1 cellular context compared by ENCODE assay signal in the genomic region with DNA sequence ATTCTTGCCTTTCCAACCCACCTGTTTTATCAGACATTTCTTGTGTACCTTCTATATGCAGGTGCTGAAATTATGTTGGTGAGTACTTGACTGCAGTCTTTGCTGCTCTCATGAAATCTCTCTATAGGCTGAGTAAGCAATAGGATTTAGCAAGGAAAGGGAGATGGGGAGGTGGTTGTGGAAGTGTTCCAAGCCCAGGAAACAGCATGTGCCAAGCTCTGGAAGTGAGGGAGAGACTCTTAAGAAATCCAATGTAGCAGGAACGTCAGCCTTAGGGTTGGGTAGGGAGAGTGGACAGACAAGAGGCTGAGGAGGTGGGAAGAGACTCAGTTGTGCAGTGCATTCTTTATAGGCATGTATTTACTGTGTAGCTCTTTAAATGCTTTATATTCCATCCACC.
TF ChIP-seq lines count a peak whose summit lies in the region.

No MANE protein-coding gene starts in this region.

TF ChIP-seq in HepG2, 621 proteins besides CTCF, POLR2A, EP300 and RAD21:
- no peak for TF ChIP-seq ZNF143 (CRISPR knock-in tag; IDR thresholded peaks at IDR 0.05)
- TF ChIP-seq ZFP36L2 (CRISPR knock-in tag; IDR thresholded peaks at IDR 0.05), result no peak
- no peak for TF ChIP-seq ZNF780A (CRISPR knock-in tag; IDR thresholded peaks at IDR 0.05)
- no peak for TF ChIP-seq KLF12 (CRISPR knock-in tag; IDR thresholded peaks at IDR 0.05; ENCODE audit: borderline replicate concordance)
- TF ChIP-seq SMAD3 (CRISPR knock-in tag; IDR thresholded peaks at IDR 0.05), result no peak
- TF ChIP-seq SOX13 (IDR thresholded peaks at IDR 0.05), result no peak
- TF ChIP-seq SOX13 (CRISPR knock-in tag; conservative IDR thresholded peaks at IDR 0.05 in 1 of 2, IDR thresholded peaks at IDR 0.05 in 1 of 2), result no peak
- no peak for TF ChIP-seq ARHGAP35 (CRISPR knock-in tag; IDR thresholded peaks at IDR 0.05; ENCODE audit: borderline replicate concordance)
- TF ChIP-seq ZNF292 (CRISPR knock-in tag; IDR thresholded peaks at IDR 0.05; ENCODE audit: borderline replicate concordance, low read depth), result no peak
- TF ChIP-seq KLF6 (CRISPR knock-in tag; IDR thresholded peaks at IDR 0.05), result no peak
- TF ChIP-seq, protein P1, sequence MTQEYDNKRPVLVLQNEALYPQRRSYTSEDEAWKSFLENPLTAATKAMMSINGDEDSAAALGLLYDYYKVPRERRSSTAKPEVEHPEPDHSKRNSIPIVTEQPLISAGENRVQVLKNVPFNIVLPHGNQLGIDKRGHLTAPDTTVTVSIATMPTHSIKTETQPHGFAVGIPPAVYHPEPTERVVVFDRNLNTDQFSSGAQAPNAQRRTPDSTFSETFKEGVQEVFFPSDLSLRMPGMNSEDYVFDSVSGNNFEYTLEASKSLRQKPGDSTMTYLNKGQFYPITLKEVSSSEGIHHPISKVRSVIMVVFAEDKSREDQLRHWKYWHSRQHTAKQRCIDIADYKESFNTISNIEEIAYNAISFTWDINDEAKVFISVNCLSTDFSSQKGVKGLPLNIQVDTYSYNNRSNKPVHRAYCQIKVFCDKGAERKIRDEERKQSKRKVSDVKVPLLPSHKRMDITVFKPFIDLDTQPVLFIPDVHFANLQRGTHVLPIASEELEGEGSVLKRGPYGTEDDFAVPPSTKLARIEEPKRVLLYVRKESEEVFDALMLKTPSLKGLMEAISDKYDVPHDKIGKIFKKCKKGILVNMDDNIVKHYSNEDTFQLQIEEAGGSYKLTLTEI (CRISPR knock-in tag; conservative IDR thresholded peaks at IDR 0.05), result no peak
- TF ChIP-seq GABPB1 (CRISPR knock-in tag; IDR thresholded peaks at IDR 0.05), result no peak
- no peak for TF ChIP-seq U2AF1 (optimal IDR thresholded peaks at IDR 0.05; ENCODE audit: low read depth, low read length)
- TF ChIP-seq FLYWCH1 (CRISPR knock-in tag; IDR thresholded peaks at IDR 0.05), result no peak
- no peak for TF ChIP-seq PAXIP1 (CRISPR knock-in tag; conservative IDR thresholded peaks at IDR 0.05)
- TF ChIP-seq, protein P2, sequence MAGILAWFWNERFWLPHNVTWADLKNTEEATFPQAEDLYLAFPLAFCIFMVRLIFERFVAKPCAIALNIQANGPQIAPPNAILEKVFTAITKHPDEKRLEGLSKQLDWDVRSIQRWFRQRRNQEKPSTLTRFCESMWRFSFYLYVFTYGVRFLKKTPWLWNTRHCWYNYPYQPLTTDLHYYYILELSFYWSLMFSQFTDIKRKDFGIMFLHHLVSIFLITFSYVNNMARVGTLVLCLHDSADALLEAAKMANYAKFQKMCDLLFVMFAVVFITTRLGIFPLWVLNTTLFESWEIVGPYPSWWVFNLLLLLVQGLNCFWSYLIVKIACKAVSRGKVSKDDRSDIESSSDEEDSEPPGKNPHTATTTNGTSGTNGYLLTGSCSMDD (CRISPR knock-in tag; IDR thresholded peaks at IDR 0.05), result no peak
